ENCODE assay signal across 24 cellular contexts in genomic region chr22:38038426-38038825, GRCh38. TPM values are rescaled to one million over a fixed set of nuclear protein-coding genes. Genes with fewer than 3 reads are reported as not detected.
DNase-seq lines count a peak whose midpoint lies in the region; ATAC-seq and TF ChIP-seq lines count a peak whose summit lies in the region.
"Had no signal": no experiment of that assay in that cellular context is flagged by ENCODE, and none has a peak within 500 bp of the region (broad histone marks: within the 10 kb centered on the region; RNA-seq: fewer than 3 reads in every experiment).

No MANE protein-coding gene starts in this region.

- peak overlapping the region; percentile 35 to 49 for H3K27ac ChIP-seq in right atrium auricular region
- peak overlapping the region; percentile 6 for H3K27ac ChIP-seq in rectal smooth muscle tissue (ENCODE audit: low read depth, low read length)
- H3K27ac ChIP-seq: BLaER1 treated with 17β-estradiol and CSF1 and Interleukin-3, amounts not matched to agents 10 nM and 100 nM had no signal

- intact Hi-C loops in left ventricle myocardium superior (cut with micrococcal nuclease), result no loop called here
- intact Hi-C loops in activated T-helper 1 cell treated with anti-CD3 and anti-CD28 coated beads, Interleukin-12 subunit alpha, Interleukin-12 subunit beta, Interleukin-2, Interleukin-4 antibody, amounts not matched to agents 30 ng/mL and 10 ng/mL and 1 ng/mL, durations not matched to agents 14 hours and 24 hours and 36 hours (cut with micrococcal nuclease), result no loop called here

- H3K36me3 Mint-ChIP-seq in activated T-helper 1 cell treated with anti-CD3 and anti-CD28 coated beads, Interleukin-12 subunit alpha, Interleukin-12 subunit beta, Interleukin-2, Interleukin-4 antibody, amounts not matched to agents 30 ng/mL and 10 ng/mL and 1 ng/mL, durations not matched to agents 14 hours and 24 hours and 36 hours (ENCODE audit: low read depth), result no peaks in the 10 kb centered on the region
- H3K36me3 Mint-ChIP-seq: activated naive CD4-positive, alpha-beta T cell treated with anti-CD3 and anti-CD28 coated beads, Interleukin-2, amount 10 ng/mL, durations not matched to agents 7 days and 5 days had no signal

- H3K36me3 ChIP-seq in right atrium auricular region (no peaks in the 10 kb centered on the region), rectal smooth muscle tissue (ENCODE audit: control insufficient read depth, insufficient read depth, low read length) (no peaks in the 10 kb centered on the region)
- H3K36me3 ChIP-seq: BLaER1 treated with 17β-estradiol and CSF1 and Interleukin-3, amounts not matched to agents 10 nM and 100 nM had no signal

- H3K27ac Mint-ChIP-seq in activated T-helper 1 cell treated with anti-CD3 and anti-CD28 coated beads, Interleukin-12 subunit alpha, Interleukin-12 subunit beta, Interleukin-2, Interleukin-4 antibody, amounts not matched to agents 30 ng/mL and 10 ng/mL and 1 ng/mL, durations not matched to agents 14 hours and 24 hours and 36 hours, result no peak overlapping the region
- H3K27ac Mint-ChIP-seq: effector memory CD8-positive, alpha-beta T cell; GM23338; nephron had no signal

- no peaks in the 10 kb centered on the region for H3K27me3 Mint-ChIP-seq in activated T-helper 1 cell treated with anti-CD3 and anti-CD28 coated beads, Interleukin-12 subunit alpha, Interleukin-12 subunit beta, Interleukin-2, Interleukin-4 antibody, amounts not matched to agents 30 ng/mL and 10 ng/mL and 1 ng/mL, durations not matched to agents 14 hours and 24 hours and 36 hours (ENCODE audit: insufficient read depth)

- DNase-seq in right atrium auricular region (ENCODE audit: low spot score), result no peak
- DNase-seq in left ventricle myocardium superior, result no peak
- DNase-seq in hypothalamus (lab: John Stamatoyannopoulos, UW), result peak in 40 of 51 donors; percentile 27 to 88 (median 70)
- DNase-seq in NCI-H446 treated with DMSO at 0.1 percent for 48 hours (lab: John Stamatoyannopoulos, UW), result no peak
- no peak for DNase-seq in activated T-helper 1 cell treated with anti-CD3 and anti-CD28 coated beads, Interleukin-12 subunit alpha, Interleukin-12 subunit beta, Interleukin-2, Interleukin-4 antibody, amounts not matched to agents 30 ng/mL and 10 ng/mL and 1 ng/mL, durations not matched to agents 14 hours and 24 hours and 36 hours (ENCODE audit: low spot score)
- DNase-seq: activated CD4-positive, alpha-beta T cell treated with anti-CD3 and anti-CD28 coated beads, Interleukin-2, amount 50 U/mL, for 4 hours; activated naive CD4-positive, alpha-beta T cell treated with anti-CD3 and anti-CD28 coated beads, Interleukin-2, amount 10 ng/mL, durations not matched to agents 7 days and 5 days; effector memory CD8-positive, alpha-beta T cell; Kasumi-1; kidney; mesendoderm; NCI-H1092 treated with DMSO at 0.1 percent for 48 hours; NCI-H2081 treated with DMSO at 0.1 percent for 48 hours had no signal

- no peaks in the 10 kb centered on the region for H3K27me3 ChIP-seq in right atrium auricular region
- no peaks in the 10 kb centered on the region for H3K27me3 ChIP-seq in rectal smooth muscle tissue (ENCODE audit: control insufficient read depth, insufficient read depth, low read length)
- H3K27me3 ChIP-seq: BLaER1 treated with 17β-estradiol and CSF1 and Interleukin-3, amounts not matched to agents 10 nM and 100 nM had no signal

- no peaks in the 10 kb centered on the region for H3K9me3 ChIP-seq in right atrium auricular region
- H3K9me3 ChIP-seq: BLaER1 treated with 17β-estradiol and CSF1 and Interleukin-3, amounts not matched to agents 10 nM and 100 nM had no signal

- H3K9me3 Mint-ChIP-seq in activated T-helper 1 cell treated with anti-CD3 and anti-CD28 coated beads, Interleukin-12 subunit alpha, Interleukin-12 subunit beta, Interleukin-2, Interleukin-4 antibody, amounts not matched to agents 30 ng/mL and 10 ng/mL and 1 ng/mL, durations not matched to agents 14 hours and 24 hours and 36 hours, result no peaks in the 10 kb centered on the region
- H3K9me3 Mint-ChIP-seq: activated naive CD4-positive, alpha-beta T cell treated with anti-CD3 and anti-CD28 coated beads, Interleukin-2, amount 10 ng/mL, durations not matched to agents 7 days and 5 days; effector memory CD8-positive, alpha-beta T cell; GM23338; nephron had no signal

- H3K4me3 Mint-ChIP-seq in activated T-helper 1 cell treated with anti-CD3 and anti-CD28 coated beads, Interleukin-12 subunit alpha, Interleukin-12 subunit beta, Interleukin-2, Interleukin-4 antibody, amounts not matched to agents 30 ng/mL and 10 ng/mL and 1 ng/mL, durations not matched to agents 14 hours and 24 hours and 36 hours, result no peak overlapping the region
- H3K4me3 Mint-ChIP-seq: activated naive CD4-positive, alpha-beta T cell treated with anti-CD3 and anti-CD28 coated beads, Interleukin-2, amount 10 ng/mL, durations not matched to agents 7 days and 5 days; effector memory CD8-positive, alpha-beta T cell; GM23338; nephron had no signal

- H3K9ac ChIP-seq in rectal smooth muscle tissue (ENCODE audit: low read length), result no peak overlapping the region
- H3K9ac ChIP-seq: BLaER1 treated with 17β-estradiol and CSF1 and Interleukin-3, amounts not matched to agents 10 nM and 100 nM had no signal

- H3K4me3 ChIP-seq in right atrium auricular region (no peak overlapping the region), rectal smooth muscle tissue (ENCODE audit: low read length) (no peak overlapping the region)
- H3K4me3 ChIP-seq: BLaER1 treated with 17β-estradiol and CSF1 and Interleukin-3, amounts not matched to agents 10 nM and 100 nM; GM23338 had no signal

- no peak for ATAC-seq in left ventricle myocardium superior
- no peak for ATAC-seq in GM21528 (IDR thresholded peaks at IDR 0.05; ENCODE audit: low FRiP score, unreplicated experiment)
- ATAC-seq in activated CD4-positive, CD25-positive, alpha-beta regulatory T cell treated with anti-CD3 and anti-CD28 coated beads, Interleukin-2, amount 50 U/mL, for 24 hours, result no peak
- ATAC-seq: effector memory CD8-positive, alpha-beta T cell; GM23338 had no signal

- peaks cover 0 to 23% of the 10 kb centered on the region in 2 donors for H3K4me1 ChIP-seq in right atrium auricular region
- peaks cover 14% of the 10 kb centered on the region for H3K4me1 ChIP-seq in rectal smooth muscle tissue (ENCODE audit: control insufficient read depth, insufficient read depth, low read length)

- TF ChIP-seq CTCF in right atrium auricular region (IDR thresholded peaks at IDR 0.05), result no peak

- no peaks in the 10 kb centered on the region for H3K4me1 Mint-ChIP-seq in activated T-helper 1 cell treated with anti-CD3 and anti-CD28 coated beads, Interleukin-12 subunit alpha, Interleukin-12 subunit beta, Interleukin-2, Interleukin-4 antibody, amounts not matched to agents 30 ng/mL and 10 ng/mL and 1 ng/mL, durations not matched to agents 14 hours and 24 hours and 36 hours (ENCODE audit: low read depth)
- H3K4me1 Mint-ChIP-seq: activated naive CD4-positive, alpha-beta T cell treated with anti-CD3 and anti-CD28 coated beads, Interleukin-2, amount 10 ng/mL, durations not matched to agents 7 days and 5 days had no signal

RNA-seq across cellular contexts. Expression of gene PICK1, which starts 18.8 kb away (rescaled TPM):
- total RNA-seq in right atrium auricular region (10 to 100 TPM; 33.1 to 36.0 TPM), left ventricle myocardium superior (26.5 TPM)
- total RNA-seq in activated T-helper 1 cell treated with anti-CD3 and anti-CD28 coated beads, Interleukin-12 subunit alpha, Interleukin-12 subunit beta, Interleukin-2, Interleukin-4 antibody, amounts not matched to agents 30 ng/mL and 10 ng/mL and 1 ng/mL, durations not matched to agents 14 hours and 24 hours and 36 hours, result 12.0 and 14.8 TPM in 2 replicates

RNA-seq across cellular contexts. Expression of gene SLC16A8, which starts 45.6 kb away (rescaled TPM):
- total RNA-seq in right atrium auricular region (under 1 TPM in 1 of 2 donors, not detected in 1; 0.28 TPM), left ventricle myocardium superior (not detected)
- total RNA-seq in activated T-helper 1 cell treated with anti-CD3 and anti-CD28 coated beads, Interleukin-12 subunit alpha, Interleukin-12 subunit beta, Interleukin-2, Interleukin-4 antibody, amounts not matched to agents 30 ng/mL and 10 ng/mL and 1 ng/mL, durations not matched to agents 14 hours and 24 hours and 36 hours, result 0.34 TPM in 1 of 2 replicates, not detected in the other
- total RNA-seq: A673, astrocyte, NCI-H460, renal cortical epithelial cell had no signal

RNA-seq across cellular contexts. Expression of gene SOX10, which starts 54.1 kb away (rescaled TPM):
- total RNA-seq in right atrium auricular region, result 1 to 10 TPM; 1.5 to 7.0 TPM
- total RNA-seq in left ventricle myocardium superior, result 1.9 TPM
- not detected in 2 replicates for total RNA-seq in activated T-helper 1 cell treated with anti-CD3 and anti-CD28 coated beads, Interleukin-12 subunit alpha, Interleukin-12 subunit beta, Interleukin-2, Interleukin-4 antibody, amounts not matched to agents 30 ng/mL and 10 ng/mL and 1 ng/mL, durations not matched to agents 14 hours and 24 hours and 36 hours
- total RNA-seq: A673, chondrocyte, NCI-H460, renal cortical epithelial cell had no signal

Comparison
In these comparisons a context has a peak if more than half of its experiments do, and no peak if none do; other contexts are left out.
1. DNase-seq: peak in hypothalamus (40 of 51); none in right atrium auricular region (single experiment), left ventricle myocardium superior (single experiment), NCI-H446 treated with DMSO at 0.1 percent for 48 hours (single experiment) and activated T-helper 1 cell treated with anti-CD3 and anti-CD28 coated beads, Interleukin-12 subunit alpha, Interleukin-12 subunit beta, Interleukin-2, Interleukin-4 antibody, amounts not matched to agents 30 ng/mL and 10 ng/mL and 1 ng/mL, durations not matched to agents 14 hours and 24 hours and 36 hours (single experiment).